Comparison of ENCODE assay signal across 8 cellular contexts in the genomic region with DNA sequence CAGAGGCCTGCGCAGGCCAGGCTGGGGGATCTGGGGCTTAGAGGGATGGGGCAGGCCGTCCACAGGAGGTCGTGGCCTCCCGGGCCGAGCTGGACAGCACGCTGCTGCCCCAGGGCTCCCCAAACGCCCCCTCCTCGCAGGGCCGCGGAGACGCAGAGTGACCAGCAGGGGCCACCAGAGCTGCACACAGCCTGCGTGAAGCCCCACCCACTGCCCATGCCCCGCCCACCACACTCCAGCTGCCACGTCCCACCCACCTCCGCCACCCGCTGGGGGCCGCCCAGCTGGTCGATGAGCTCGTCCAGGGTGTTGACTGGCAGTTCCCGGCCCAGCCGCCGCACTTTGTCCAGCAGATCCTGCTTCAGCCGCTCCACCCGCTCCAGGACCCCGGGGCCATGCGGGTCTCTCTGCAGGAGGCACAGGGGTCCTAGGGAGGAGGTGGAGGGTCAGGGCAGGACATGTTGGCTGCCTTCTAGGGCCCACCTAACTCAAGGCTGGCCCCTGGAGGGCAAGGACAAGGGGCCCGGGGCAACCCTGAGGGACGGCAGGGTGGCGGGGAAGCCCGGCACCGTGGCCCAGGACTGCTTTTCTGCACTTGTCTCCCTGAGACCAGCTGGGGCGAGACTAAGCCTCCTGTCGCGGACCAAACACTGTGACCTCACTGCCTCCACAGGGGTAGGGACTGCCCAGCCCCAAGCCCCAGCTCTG. TPM values are rescaled to one million over a fixed set of nuclear protein-coding genes. Genes with fewer than 3 reads are reported as not detected.
DNase-seq lines count a peak whose midpoint lies in the region; ATAC-seq lines count a peak whose summit lies in the region.

No MANE protein-coding gene starts in this region.

- peak; percentile 59 for ATAC-seq in HG02678 (IDR thresholded peaks at IDR 0.05; ENCODE audit: unreplicated experiment)
- peak; percentile 94 for ATAC-seq in memory B cell (ENCODE audit: low read depth)
- no peak for ATAC-seq in HG02763 (IDR thresholded peaks at IDR 0.05; ENCODE audit: unreplicated experiment)

- no peaks in the 10 kb centered on the region for H3K36me3 ChIP-seq in ectodermal cell (ENCODE audit: control insufficient read depth, insufficient read depth, low read length)

- H3K9me3 ChIP-seq in ectodermal cell (ENCODE audit: control insufficient read depth, low read length), result no peaks in the 10 kb centered on the region

- peaks cover 3% of the 10 kb centered on the region for H3K36me3 Mint-ChIP-seq in memory B cell

- peak; percentile 77 for DNase-seq in COLO829 (ENCODE audit: low spot score)
- peak; percentile 35 for DNase-seq in NCI-H748 treated with DMSO at 0.1 percent for 48 hours (lab: John Stamatoyannopoulos, UW)
- DNase-seq in activated CD8-positive, alpha-beta memory T cell treated with anti-CD3 and anti-CD28 coated beads for 1 hour (ENCODE audit: extremely low read depth in 1 of 2, low read depth in 1 of 2), result peak; percentile 70 to 74
- DNase-seq in memory B cell (ENCODE audit: low spot score in 2 of 2), result peak; percentile 80 to 87
- DNase-seq in stimulated activated CD4-positive, alpha-beta T cell treated with anti-CD3 and anti-CD28 coated beads, TNF-alpha, amount 100 ng/mL, for 24 hours (ENCODE audit: low read depth in 3 of 3), result peak; percentile 65 to 88 (median 65)

- no peak overlapping the region for H3K4me3 ChIP-seq in ectodermal cell (ENCODE audit: insufficient read depth, low read depth, low read length)

- peak overlapping the region; percentile 64 for H3K27ac ChIP-seq in ectodermal cell (ENCODE audit: insufficient read depth, low read depth, low read length, poor library complexity, severe bottlenecking)

- WGBS in ectodermal cell, 2 experiments, result 50% methylated on average over 34 of the region's 34 CpGs

- no peaks in the 10 kb centered on the region for H3K9me3 Mint-ChIP-seq in memory B cell

- no peak overlapping the region for H3K4me3 Mint-ChIP-seq in memory B cell

- no peaks in the 10 kb centered on the region for H3K27me3 ChIP-seq in ectodermal cell (ENCODE audit: control insufficient read depth, insufficient read depth, low read length, poor library complexity, severe bottlenecking)

- no peaks in the 10 kb centered on the region for H3K27me3 Mint-ChIP-seq in memory B cell

- no peak overlapping the region for H3K27ac Mint-ChIP-seq in memory B cell

- no peaks in the 10 kb centered on the region for H3K4me1 ChIP-seq in ectodermal cell (ENCODE audit: control insufficient read depth, insufficient read depth, low read length)

- peaks cover 2% of the 10 kb centered on the region for H3K4me1 Mint-ChIP-seq in memory B cell

RNA-seq across cellular contexts. Expression of gene GPX4, which starts 9.6 kb away (rescaled TPM):
- polyA plus RNA-seq in ectodermal cell (2013, experiment 1 of 4), result 427 TPM
- polyA plus RNA-seq in ectodermal cell (2013, experiment 2 of 4), result 398 TPM
- polyA plus RNA-seq in ectodermal cell (2013, experiment 3 of 4), result 429 TPM
- 460 TPM for polyA plus RNA-seq in ectodermal cell (2013, experiment 4 of 4)

RNA-seq across cellular contexts. Expression of gene POLR2E, which starts 18.3 kb away (rescaled TPM):
- 254 TPM for polyA plus RNA-seq in ectodermal cell (2013, experiment 1 of 4)
- polyA plus RNA-seq in ectodermal cell (2013, experiment 2 of 4), result 233 TPM
- polyA plus RNA-seq in ectodermal cell (2013, experiment 3 of 4), result 187 TPM
- 200 TPM for polyA plus RNA-seq in ectodermal cell (2013, experiment 4 of 4)

RNA-seq across cellular contexts. Expression of gene ARHGAP45, which starts 46.5 kb away (rescaled TPM):
- 18.4 TPM for polyA plus RNA-seq in ectodermal cell (2013, experiment 1 of 4)
- polyA plus RNA-seq in ectodermal cell (2013, experiment 2 of 4), result 17.5 TPM
- polyA plus RNA-seq in ectodermal cell (2013, experiment 3 of 4), result 16.3 TPM
- polyA plus RNA-seq in ectodermal cell (2013, experiment 4 of 4), result 13.6 TPM
